ENCODE assay signal across 17 cellular contexts in the genomic region with DNA sequence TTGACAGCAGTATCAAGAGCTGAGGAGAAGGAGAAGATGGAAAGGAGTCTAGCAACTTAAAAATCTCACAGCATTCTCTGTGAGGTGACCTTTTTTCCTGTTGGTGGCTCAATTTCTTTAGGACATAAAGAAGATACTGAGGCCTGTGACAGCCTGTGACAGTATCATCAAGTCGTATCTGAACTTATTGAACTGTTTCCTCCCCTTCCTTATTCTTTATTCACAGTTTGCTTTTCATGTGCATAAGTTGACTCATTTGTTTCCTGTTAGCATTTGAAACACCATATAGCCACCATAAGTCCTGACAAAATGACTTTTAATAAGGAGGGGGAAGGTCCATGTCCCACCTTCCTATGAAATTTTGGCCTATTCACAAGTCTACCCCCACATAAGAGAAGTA. TPM values are rescaled to one million over a fixed set of nuclear protein-coding genes. Genes with fewer than 3 reads are reported as not detected.
A peak's percentile ranks its signal among the peaks of the same experiment; 100 is the strongest.
DNase-seq lines count a peak whose midpoint lies in the region; ATAC-seq and TF ChIP-seq lines count a peak whose summit lies in the region.
"Had no signal": no experiment of that assay in that cellular context is flagged by ENCODE, and none has a peak within 500 bp of the region (broad histone marks: within the 10 kb centered on the region; RNA-seq: fewer than 3 reads in every experiment).

No MANE protein-coding gene starts in this region.

- no peak overlapping the region for H4K8ac ChIP-seq in H9 (replicated peaks; ENCODE audit: insufficient read length, low read depth, low read length)

- CTCF ChIA-PET in activated CD4-positive, alpha-beta memory T cell treated with anti-CD3 and anti-CD28 coated beads for 36 hours (lab: Charles Lee), result no interaction called here

- H3K9me3 Mint-ChIP-seq in activated CD4-positive, alpha-beta T cell treated with anti-CD3 and anti-CD28 coated beads, Interleukin-2, amount 10 ng/mL, durations not matched to agents 24 days and 14 days, result no peaks in the 10 kb centered on the region
- no peaks in the 10 kb centered on the region for H3K9me3 Mint-ChIP-seq in activated CD4-positive, alpha-beta memory T cell treated with anti-CD3 and anti-CD28 coated beads for 36 hours
- no peaks in the 10 kb centered on the region for H3K9me3 Mint-ChIP-seq in activated naive CD8-positive, alpha-beta T cell treated with anti-CD3 and anti-CD28 coated beads, Interleukin-2, amount 50 U/mL, for 24 hours
- no peaks in the 10 kb centered on the region for H3K9me3 Mint-ChIP-seq in H9
- H3K9me3 Mint-ChIP-seq: CD14-positive monocyte had no signal

- peaks cover 32% of the 10 kb centered on the region for H3K4me1 Mint-ChIP-seq in activated CD4-positive, alpha-beta T cell treated with anti-CD3 and anti-CD28 coated beads, Interleukin-2, amount 10 ng/mL, durations not matched to agents 24 days and 14 days
- H3K4me1 Mint-ChIP-seq in activated CD4-positive, alpha-beta memory T cell treated with anti-CD3 and anti-CD28 coated beads for 36 hours (ENCODE audit: low read depth), result peaks cover 17% of the 10 kb centered on the region
- peaks cover 19% of the 10 kb centered on the region for H3K4me1 Mint-ChIP-seq in activated naive CD8-positive, alpha-beta T cell treated with anti-CD3 and anti-CD28 coated beads, Interleukin-2, amount 50 U/mL, for 24 hours
- no peaks in the 10 kb centered on the region for H3K4me1 Mint-ChIP-seq in H9
- H3K4me1 Mint-ChIP-seq: CD14-positive monocyte had no signal

- no peak for DNase-seq in activated CD4-positive, alpha-beta T cell treated with anti-CD3 and anti-CD28 coated beads, Interleukin-2, amount 10 ng/mL, durations not matched to agents 24 days and 14 days
- no peak for DNase-seq in activated CD4-positive, alpha-beta T cell treated with anti-CD3 and anti-CD28 coated beads, Interleukin-2, amount 50 U/mL, for 4 hours
- DNase-seq in activated CD4-positive, alpha-beta memory T cell treated with anti-CD3 and anti-CD28 coated beads for 36 hours, result no peak
- no peak for DNase-seq in activated naive CD8-positive, alpha-beta T cell treated with anti-CD3 and anti-CD28 coated beads, Interleukin-2, amount 50 U/mL, for 24 hours
- no peak for DNase-seq in thyroid gland
- no peak for DNase-seq in H4 (ENCODE audit: low spot score)
- no peak for DNase-seq in H9
- DNase-seq: COR-L47, H7, Kasumi-1, NCI-H1417, NCI-H1930, NCI-H2171, NCI-H774 had no signal

- H3K27me3 ChIP-seq in ACC112 (ENCODE audit: insufficient read depth, low read length), result no peaks in the 10 kb centered on the region
- H3K27me3 ChIP-seq in thyroid gland, result no peaks in the 10 kb centered on the region
- no peaks in the 10 kb centered on the region for H3K27me3 ChIP-seq in H9 (ENCODE audit: insufficient read depth, low read length)

- no peak overlapping the region for H2BK5ac ChIP-seq in H9 (ENCODE audit: insufficient read length, low read length)

- no peak overlapping the region for H3T11ph ChIP-seq in H9 (ENCODE audit: low read length)

- TF ChIP-seq POLR2A in thyroid gland (IDR thresholded peaks at IDR 0.05), result no peak

- H2BK15ac ChIP-seq in H9 (ENCODE audit: low read depth, low read length), result no peak overlapping the region

- no peak overlapping the region for H3K23ac ChIP-seq in H9 (ENCODE audit: insufficient read length, low read depth, low read length)

- no peak overlapping the region for H3K9ac ChIP-seq in H9 (ENCODE audit: extremely low read depth, insufficient read length, low read length)

- 0 out of 2 replicates have a peak overlapping the region, but pooled peaks have one; percentile 8 for H3K27ac ChIP-seq in ACC112 (ENCODE audit: low read depth, low read length)
- H3K27ac ChIP-seq in thyroid gland, result no peak overlapping the region
- no peak overlapping the region for H3K27ac ChIP-seq in H9 (ENCODE audit: insufficient read length, low read depth, low read length)
- H3K27ac ChIP-seq: A549 had no signal

- H3K4me3 ChIP-seq in ACC112 (ENCODE audit: low read depth, low read length) (no peak overlapping the region), thyroid gland (replicated peaks in 1 of 3) (no peak overlapping the region)
- H3K4me3 ChIP-seq: A549 had no signal

- no peak overlapping the region for H2AK5ac ChIP-seq in H9 (ENCODE audit: insufficient read length, low read length)

- H3K36me3 Mint-ChIP-seq in activated CD4-positive, alpha-beta T cell treated with anti-CD3 and anti-CD28 coated beads, Interleukin-2, amount 10 ng/mL, durations not matched to agents 24 days and 14 days (ENCODE audit: low read depth), result peaks cover 28% of the 10 kb centered on the region
- peaks cover 4% of the 10 kb centered on the region for H3K36me3 Mint-ChIP-seq in activated CD4-positive, alpha-beta memory T cell treated with anti-CD3 and anti-CD28 coated beads for 36 hours
- peaks cover 21% of the 10 kb centered on the region for H3K36me3 Mint-ChIP-seq in activated naive CD8-positive, alpha-beta T cell treated with anti-CD3 and anti-CD28 coated beads, Interleukin-2, amount 50 U/mL, for 24 hours (ENCODE audit: low read depth)
- peaks cover 12 to 55% (median 52%) of the 10 kb centered on the region in 3 experiments; a peak in 6 of 7 replicates for H3K36me3 Mint-ChIP-seq in H9 (ENCODE audit: insufficient read depth in 1 of 3, low read depth in 3 of 3)

- H3K9me3 ChIP-seq in thyroid gland, result no peaks in the 10 kb centered on the region
- no peaks in the 10 kb centered on the region for H3K9me3 ChIP-seq in H9 (ENCODE audit: control insufficient read depth, low read depth, low read length)
- H3K9me3 ChIP-seq: A549 had no signal

- no peak overlapping the region for H4K91ac ChIP-seq in H9 (ENCODE audit: insufficient read length, low read depth, low read length)

- WGBS in thyroid gland, 2 donors, result 88 to 93% methylated on average over 1 of the region's 1 CpG
- no CpG with 5 or more reads among the region's 1 CpG for WGBS in H9 (ENCODE audit: extremely low coverage, insufficient read length, low lambda C conversion rate)

- intact Hi-C loops in activated CD4-positive, alpha-beta T cell treated with anti-CD3 and anti-CD28 coated beads, Interleukin-2, amount 10 ng/mL, durations not matched to agents 24 days and 14 days (cut with micrococcal nuclease), result no loop called here
- intact Hi-C loops in activated CD4-positive, alpha-beta memory T cell treated with anti-CD3 and anti-CD28 coated beads for 36 hours (cut with micrococcal nuclease), result no loop called here
- intact Hi-C loops in thyroid gland (cut with DNase I), result no loop called here

- TF ChIP-seq CTCF in thyroid gland (IDR thresholded peaks at IDR 0.05), result no peak
- no peak for TF ChIP-seq CTCF in H9 (conservative IDR thresholded peaks at IDR 0.05)

- H3K18ac ChIP-seq in H9 (ENCODE audit: insufficient read length, low read depth, low read length), result no peak overlapping the region

- no peak overlapping the region for H2BK120ac ChIP-seq in H9 (ENCODE audit: low read depth, low read length, poor library complexity, severe bottlenecking)

- H3K79me2 ChIP-seq in ACC112 (ENCODE audit: control insufficient read depth, insufficient read depth, low read length, unreplicated experiment) (peaks cover 21% of the 10 kb centered on the region), H9 (ENCODE audit: insufficient read depth, low read length) (peaks cover 6% of the 10 kb centered on the region; the same call in 1 of the 2 replicates)

- no peaks in the 10 kb centered on the region for H4K20me1 ChIP-seq in H9 (ENCODE audit: control insufficient read depth, insufficient read depth, insufficient read length)

- H3K14ac ChIP-seq in H9 (ENCODE audit: insufficient read depth, low read length), result no peak overlapping the region

- H3K56ac ChIP-seq in H9 (ENCODE audit: insufficient read length, low read depth, low read length), result no peak overlapping the region

- no peak overlapping the region for H3K4ac ChIP-seq in H9 (ENCODE audit: low read depth, low read length)

- no peak overlapping the region for H2BK12ac ChIP-seq in H9 (ENCODE audit: insufficient read length, low read depth, low read length)

- H2AFZ ChIP-seq in ACC112 (ENCODE audit: low read length, unreplicated experiment) (no peak overlapping the region), H9 (ENCODE audit: low read length) (no peak overlapping the region)

- no peak overlapping the region for H3K4me2 ChIP-seq in H9 (ENCODE audit: insufficient read depth, insufficient read length, low read length)
- H3K4me2 ChIP-seq: A549 had no signal

- ATAC-seq in activated naive CD8-positive, alpha-beta T cell treated with anti-CD3 and anti-CD28 coated beads, Interleukin-2, amount 50 U/mL, for 24 hours, result no peak
- ATAC-seq: A549 had no signal

- H3K4me1 ChIP-seq in ACC112 (ENCODE audit: control insufficient read depth, insufficient read depth, low read length, unreplicated experiment), result peaks cover 14% of the 10 kb centered on the region
- H3K4me1 ChIP-seq in thyroid gland, result no peaks in the 10 kb centered on the region
- no peaks in the 10 kb centered on the region for H3K4me1 ChIP-seq in H9 (ENCODE audit: insufficient read depth, low read length)

- H3K36me3 ChIP-seq in ACC112 (ENCODE audit: insufficient read depth, low read length) (no peaks in the 10 kb centered on the region), thyroid gland (peaks cover 7 to 8% of the 10 kb centered on the region in 2 donors)

- POLR2A ChIA-PET in activated CD4-positive, alpha-beta memory T cell treated with anti-CD3 and anti-CD28 coated beads for 36 hours (lab: Charles Lee), result interaction anchor here (1.4 kb wide), 1 partner anchor 7 kb away, joined by 4 read pairs; no protein-coding TSS in a partner anchor

- no peak overlapping the region for H2BK20ac ChIP-seq in H9 (ENCODE audit: low read depth, low read length, poor library complexity, severe bottlenecking)

- H3K27ac Mint-ChIP-seq in activated CD4-positive, alpha-beta T cell treated with anti-CD3 and anti-CD28 coated beads, Interleukin-2, amount 10 ng/mL, durations not matched to agents 24 days and 14 days, result peak overlapping the region; percentile 26
- peak overlapping the region; percentile 49 for H3K27ac Mint-ChIP-seq in activated CD4-positive, alpha-beta memory T cell treated with anti-CD3 and anti-CD28 coated beads for 36 hours
- peak overlapping the region; percentile 31 for H3K27ac Mint-ChIP-seq in activated naive CD8-positive, alpha-beta T cell treated with anti-CD3 and anti-CD28 coated beads, Interleukin-2, amount 50 U/mL, for 24 hours
- no peak overlapping the region for H3K27ac Mint-ChIP-seq in H9

- peaks cover 12% of the 10 kb centered on the region for H3K79me1 ChIP-seq in H9 (ENCODE audit: insufficient read depth, low read depth, low read length, poor library complexity, severe bottlenecking)

- no peak overlapping the region for H3K4me3 Mint-ChIP-seq in activated CD4-positive, alpha-beta T cell treated with anti-CD3 and anti-CD28 coated beads, Interleukin-2, amount 10 ng/mL, durations not matched to agents 24 days and 14 days
- no peak overlapping the region for H3K4me3 Mint-ChIP-seq in activated CD4-positive, alpha-beta memory T cell treated with anti-CD3 and anti-CD28 coated beads for 36 hours
- no peak overlapping the region for H3K4me3 Mint-ChIP-seq in activated naive CD8-positive, alpha-beta T cell treated with anti-CD3 and anti-CD28 coated beads, Interleukin-2, amount 50 U/mL, for 24 hours
- no peak overlapping the region for H3K4me3 Mint-ChIP-seq in H9
- H3K4me3 Mint-ChIP-seq: CD14-positive monocyte had no signal

- no peaks in the 10 kb centered on the region for H3K23me2 ChIP-seq in H9 (ENCODE audit: insufficient read length, low read depth, low read length, poor library complexity, severe bottlenecking)

- no peak overlapping the region for H4K5ac ChIP-seq in H9 (ENCODE audit: insufficient read length, low read depth, low read length)

- no peaks in the 10 kb centered on the region for H3K27me3 Mint-ChIP-seq in activated CD4-positive, alpha-beta T cell treated with anti-CD3 and anti-CD28 coated beads, Interleukin-2, amount 10 ng/mL, durations not matched to agents 24 days and 14 days
- no peaks in the 10 kb centered on the region for H3K27me3 Mint-ChIP-seq in activated CD4-positive, alpha-beta memory T cell treated with anti-CD3 and anti-CD28 coated beads for 36 hours
- H3K27me3 Mint-ChIP-seq in activated naive CD8-positive, alpha-beta T cell treated with anti-CD3 and anti-CD28 coated beads, Interleukin-2, amount 50 U/mL, for 24 hours, result no peaks in the 10 kb centered on the region
- no peaks in the 10 kb centered on the region for H3K27me3 Mint-ChIP-seq in H9 (ENCODE audit: low read depth)

RNA-seq across cellular contexts. Expression of a gene that starts 8.8 kb away (rescaled TPM):
- total RNA-seq in activated CD4-positive, alpha-beta T cell treated with anti-CD3 and anti-CD28 coated beads, Interleukin-2, amount 10 ng/mL, durations not matched to agents 24 days and 14 days, result 28.9 and 30.0 TPM in 2 replicates
- total RNA-seq in activated CD4-positive, alpha-beta memory T cell treated with anti-CD3 and anti-CD28 coated beads for 36 hours, result 10 to 100 TPM; 21.8 to 24.7 TPM
- total RNA-seq in thyroid gland, result 10 to 100 TPM; 32.5 to 61.4 (median 47.9) TPM
- 24.0 and 29.6 TPM in 2 replicates for total RNA-seq in H4 (2014; rRNA removed; shearing (Covaris generic))
- 35.6 and 36.4 TPM in 2 replicates for total RNA-seq in H9 (2021)

RNA-seq across cellular contexts. Expression of a gene that starts 28.5 kb away (rescaled TPM):
- total RNA-seq in activated CD4-positive, alpha-beta T cell treated with anti-CD3 and anti-CD28 coated beads, Interleukin-2, amount 10 ng/mL, durations not matched to agents 24 days and 14 days, result 53.3 and 54.7 TPM in 2 replicates
- total RNA-seq in activated CD4-positive, alpha-beta memory T cell treated with anti-CD3 and anti-CD28 coated beads for 36 hours, result 10 to 100 TPM; 69.3 to 69.7 TPM
- total RNA-seq in thyroid gland (10 to 100 TPM; 15.4 to 28.5 (median 24.9) TPM), H9 (2021) (36.7 and 38.4 TPM in 2 replicates)
- total RNA-seq in H4 (2014; rRNA removed; shearing (Covaris generic)), result 46.3 and 51.7 TPM in 2 replicates

RNA-seq across cellular contexts. Expression of a gene that starts 50.8 kb away (rescaled TPM):
- total RNA-seq in activated CD4-positive, alpha-beta T cell treated with anti-CD3 and anti-CD28 coated beads, Interleukin-2, amount 10 ng/mL, durations not matched to agents 24 days and 14 days, result 158 and 161 TPM in 2 replicates
- total RNA-seq in activated CD4-positive, alpha-beta memory T cell treated with anti-CD3 and anti-CD28 coated beads for 36 hours, result 100 to 1,000 TPM; 135 to 139 TPM
- 1 to 10 TPM; 4.0 to 8.1 (median 5.2) TPM for total RNA-seq in thyroid gland
- total RNA-seq in H4 (2014; rRNA removed; shearing (Covaris generic)), result 1.9 and 2.9 TPM in 2 replicates
- total RNA-seq in H9 (2021), result 6.3 and 6.8 TPM in 2 replicates

Comparison
In these comparisons a context has a peak if more than half of its experiments do, and no peak if none do; other contexts are left out.
1. H3K27ac Mint-ChIP-seq: peak in activated CD4-positive, alpha-beta T cell treated with anti-CD3 and anti-CD28 coated beads, Interleukin-2, amount 10 ng/mL, durations not matched to agents 24 days and 14 days (single experiment), activated CD4-positive, alpha-beta memory T cell treated with anti-CD3 and anti-CD28 coated beads for 36 hours (single experiment) and activated naive CD8-positive, alpha-beta T cell treated with anti-CD3 and anti-CD28 coated beads, Interleukin-2, amount 50 U/mL, for 24 hours (single experiment); none in H9 (0 of 3).
2. RNA of a gene that starts 50.8 kb away (total RNA-seq): 158 to 161 TPM in activated CD4-positive, alpha-beta T cell treated with anti-CD3 and anti-CD28 coated beads, Interleukin-2, amount 10 ng/mL, durations not matched to agents 24 days and 14 days and 135 to 139 TPM in activated CD4-positive, alpha-beta memory T cell treated with anti-CD3 and anti-CD28 coated beads for 36 hours; 6.3 to 6.8 TPM in H9, 4.0 to 8.1 TPM in thyroid gland and 1.9 to 2.9 TPM in H4; every median in the first group is over 10 times any median in the second.